In the genomic region with DNA sequence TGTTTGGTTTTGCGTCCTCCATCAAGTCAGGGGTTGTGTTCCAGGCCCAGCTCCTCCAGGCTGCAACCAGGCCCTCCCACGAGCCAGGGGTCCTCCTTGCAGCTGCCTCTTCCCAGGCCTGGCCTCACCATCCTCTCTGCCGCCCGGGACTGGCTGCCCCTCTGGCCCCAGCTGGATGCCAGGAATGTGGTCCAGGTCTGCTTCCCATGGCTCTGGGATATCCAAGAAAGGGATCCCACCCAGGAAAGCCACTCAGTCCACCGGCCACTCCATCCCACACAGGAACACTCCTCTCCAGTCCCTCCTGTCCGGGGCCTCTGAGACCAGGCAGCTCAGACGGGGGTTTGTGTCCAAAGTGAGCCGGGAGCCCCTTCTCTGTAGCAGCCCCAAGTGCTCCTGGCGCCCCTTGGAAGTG, we compare ENCODE assay signal across 22 cellular contexts.
DNase-seq lines count a peak whose midpoint lies in the region; ATAC-seq and TF ChIP-seq lines count a peak whose summit lies in the region.
"Had no signal": no experiment of that assay in that cellular context is flagged by ENCODE, and none has a peak within 500 bp of the region (broad histone marks: within the 10 kb centered on the region; RNA-seq: fewer than 3 reads in every experiment).

No MANE protein-coding gene starts in this region.

- no peak overlapping the region for H2AK5ac ChIP-seq in trophoblast cell (ENCODE audit: low read length)

- no peak overlapping the region for H3K9ac ChIP-seq in trophoblast cell (ENCODE audit: low read length)
- H3K9ac ChIP-seq: BLaER1 treated with 17β-estradiol and CSF1 and Interleukin-3, amounts not matched to agents 10 nM and 100 nM had no signal

- no peak overlapping the region for H4K8ac ChIP-seq in trophoblast cell (ENCODE audit: low read depth, low read length)

- peaks cover 18% of the 10 kb centered on the region for H3K79me1 ChIP-seq in trophoblast cell (ENCODE audit: low read length)

- peak; percentile 61 for DNase-seq in cardiac septum (ENCODE audit: low spot score)
- no peak for DNase-seq in right cardiac atrium
- DNase-seq in Panc1 (ENCODE audit: low read depth, low spot score): no peak
- DNase-seq in ecto neural progenitor cell (ENCODE audit: low spot score): peak; percentile 44
- no peak for DNase-seq in trophoblast cell
- no peak for DNase-seq in NCI-H2196 treated with DMSO at 0.1 percent for 48 hours (lab: John Stamatoyannopoulos, UW; ENCODE audit: unreplicated experiment)
- DNase-seq in NCI-H82 treated with DMSO at 0.1 percent for 48 hours (lab: John Stamatoyannopoulos, UW; ENCODE audit: unreplicated experiment): no peak
- DNase-seq in HUDEP-2 (lab: John Stamatoyannopoulos, UW; ENCODE audit: unreplicated experiment in 76 of 76): no peak
- DNase-seq: 8988T; ACHN; AML-193; BE2C; Calu3; CD4-positive, alpha-beta memory T cell; COR-L47; DMS53; DMS79 treated with DMSO at 0.1 percent for 48 hours; GF-D8; HCEC 1CT had no signal

- H3K4ac ChIP-seq in trophoblast cell (ENCODE audit: low read depth, low read length): no peak overlapping the region

- intact Hi-C loops in cardiac septum (cut with DNase I): no loop called here
- intact Hi-C loops in right cardiac atrium (cut with DNase I): no loop called here
- intact Hi-C loops in Panc1 (cut with micrococcal nuclease; ENCODE audit: unreplicated experiment): no loop called here

- H4K91ac ChIP-seq in trophoblast cell (ENCODE audit: low read depth, low read length): peak overlapping the region; percentile 48

- 84% methylated on average over 9 of the region's 9 CpGs for WGBS in right cardiac atrium
- WGBS in trophoblast cell (ENCODE audit: extremely low coverage, insufficient coverage, insufficient read length): no CpG with 5 or more reads among the region's 9 CpGs

- no peak overlapping the region for H3K4me3 ChIP-seq in right cardiac atrium (ENCODE audit: low read length)
- no peak overlapping the region for H3K4me3 ChIP-seq in Panc1 (ENCODE audit: low read depth in 2 of 2, low read length in 2 of 2)
- no peak overlapping the region for H3K4me3 ChIP-seq in trophoblast cell (ENCODE audit: low read depth, low read length)
- H3K4me3 ChIP-seq: A549; BLaER1 treated with 17β-estradiol and CSF1 and Interleukin-3, amounts not matched to agents 10 nM and 100 nM; GM23338 had no signal

- no peak overlapping the region for H4K12ac ChIP-seq in trophoblast cell (ENCODE audit: low read depth, low read length)

- no peaks in the 10 kb centered on the region for H3K4me1 ChIP-seq in right cardiac atrium (ENCODE audit: control insufficient read depth, insufficient read depth, low read length)
- no peaks in the 10 kb centered on the region for H3K4me1 ChIP-seq in Panc1 (ENCODE audit: control insufficient read depth, insufficient read depth, low read length)
- peaks cover 9 to 14% of the 10 kb centered on the region in 2 experiments for H3K4me1 ChIP-seq in trophoblast cell (ENCODE audit: control insufficient read depth in 1 of 2, insufficient read depth in 2 of 2, low read length in 2 of 2)
- H3K4me1 ChIP-seq: A549, BE2C had no signal

- peaks cover 2% of the 10 kb centered on the region for H3K79me2 ChIP-seq in trophoblast cell (ENCODE audit: control insufficient read depth, insufficient read depth, low read length, poor library complexity)

- H3K14ac ChIP-seq in trophoblast cell (ENCODE audit: low read length): peak overlapping the region; percentile 17

- H2BK120ac ChIP-seq in trophoblast cell (ENCODE audit: insufficient read depth, low read length, poor library complexity): no peak overlapping the region

- H3K27ac ChIP-seq in right cardiac atrium (ENCODE audit: low read length): no peak overlapping the region
- H3K27ac ChIP-seq in Panc1 (ENCODE audit: low read length): no peak overlapping the region
- no peak overlapping the region for H3K27ac ChIP-seq in trophoblast cell (ENCODE audit: low read depth, low read length)
- H3K27ac ChIP-seq: A549; BLaER1 treated with 17β-estradiol and CSF1 and Interleukin-3, amounts not matched to agents 10 nM and 100 nM had no signal

- H3K36me3 ChIP-seq in Panc1 (ENCODE audit: control insufficient read depth, insufficient read depth, low read length) (no peaks in the 10 kb centered on the region), trophoblast cell (ENCODE audit: control insufficient read depth in 1 of 2, insufficient read depth in 2 of 2, low read length in 2 of 2) (no peaks in the 10 kb centered on the region)
- H3K36me3 ChIP-seq: BE2C; BLaER1 treated with 17β-estradiol and CSF1 and Interleukin-3, amounts not matched to agents 10 nM and 100 nM had no signal

- CTCF ChIA-PET in Panc1 (lab: Charles Lee): no interaction called here

- no peak overlapping the region for H3K18ac ChIP-seq in trophoblast cell (ENCODE audit: low read length)

- no peak overlapping the region for H3K23ac ChIP-seq in trophoblast cell (ENCODE audit: low read length)

- POLR2A ChIA-PET in Panc1 (lab: Charles Lee): no interaction called here

- H2AFZ ChIP-seq in trophoblast cell (ENCODE audit: insufficient read depth, low read length, poor library complexity): no peak overlapping the region
- H2AFZ ChIP-seq: GM23338 had no signal

- in situ Hi-C loops in Panc1 (cut with HindIII; ENCODE audit: low pct_unique_long_range_greater_than_20kb, low sequenced_read_pairs): no loop called here

- peak overlapping the region; percentile 62 for H2BK12ac ChIP-seq in trophoblast cell (ENCODE audit: low read length)

- TF ChIP-seq CTCF in Panc1 (IDR thresholded peaks at IDR 0.05): no peak

- BruUV-seq in Panc1 (replicated peaks; lab: Mats Ljungman, UMichigan): no TSS peak

- H3K27me3 ChIP-seq in right cardiac atrium (ENCODE audit: control insufficient read depth, insufficient read depth): no peaks in the 10 kb centered on the region
- no peaks in the 10 kb centered on the region for H3K27me3 ChIP-seq in Panc1 (ENCODE audit: control insufficient read depth, insufficient read depth, low read length)
- no peaks in the 10 kb centered on the region for H3K27me3 ChIP-seq in trophoblast cell (ENCODE audit: insufficient read depth, low read length)
- H3K27me3 ChIP-seq: BE2C; BLaER1 treated with 17β-estradiol and CSF1 and Interleukin-3, amounts not matched to agents 10 nM and 100 nM had no signal

- no peak overlapping the region for H3K4me2 ChIP-seq in trophoblast cell (ENCODE audit: low read length)
- H3K4me2 ChIP-seq: A549; BLaER1 treated with 17β-estradiol and CSF1 and Interleukin-3, amounts not matched to agents 10 nM and 100 nM; GM23338 had no signal

- H3K9me3 ChIP-seq in right cardiac atrium (ENCODE audit: control insufficient read depth, low read length) (no peaks in the 10 kb centered on the region), Panc1 (ENCODE audit: control insufficient read depth, insufficient read depth, low read depth, low read length) (no peaks in the 10 kb centered on the region), trophoblast cell (ENCODE audit: insufficient read depth, low read depth, low read length) (peaks cover 2% of the 10 kb centered on the region)
- H3K9me3 ChIP-seq: A549, BE2C had no signal

- no peak overlapping the region for H2BK5ac ChIP-seq in trophoblast cell (ENCODE audit: low read depth, low read length, poor library complexity)

- ATAC-seq in right cardiac atrium (no peak), Panc1 (0 out of 2 replicates have a peak, but pooled peaks have one; percentile 12)
- ATAC-seq: A549, GM23338 had no signal

Comparison
In these comparisons a context has a peak if more than half of its experiments do, and no peak if none do; other contexts are left out.
1. DNase-seq: peak in cardiac septum (single experiment) and ecto neural progenitor cell (single experiment); none in right cardiac atrium (0 of 3), Panc1 (single experiment), trophoblast cell (0 of 2), NCI-H2196 treated with DMSO at 0.1 percent for 48 hours (single experiment), NCI-H82 treated with DMSO at 0.1 percent for 48 hours (single experiment) and HUDEP-2 (0 of 76).